ENCODE assay signal across 1 cellular context in genomic region chr9:16720386-16720785, GRCh38.
TF ChIP-seq lines count a peak whose summit lies in the region.

No MANE protein-coding gene starts in this region.

TF ChIP-seq in endothelial cell of umbilical vein, 7 proteins besides CTCF, POLR2A, EP300 and RAD21:
- TF ChIP-seq GATA2 (IDR thresholded peaks at IDR 0.05; ENCODE audit: insufficient read depth, insufficient read length, low read depth, low read length) (no peak), JUN (IDR thresholded peaks at IDR 0.05; ENCODE audit: borderline replicate concordance, insufficient read depth, insufficient read length, low read depth) (peak; percentile 53), EZH2 (IDR thresholded peaks at IDR 0.05; ENCODE audit: borderline replicate concordance, low read depth, low read length, severe bottlenecking) (no peak), MAX (IDR thresholded peaks at IDR 0.05; ENCODE audit: insufficient read depth, insufficient read length) (no peak), POLR2AphosphoS5 (IDR thresholded peaks at IDR 0.05; ENCODE audit: insufficient read depth, low read depth, low read length) (peak; percentile 21), FOS (IDR thresholded peaks at IDR 0.05; ENCODE audit: borderline replicate concordance, insufficient read depth, low read length) (peak; percentile 65), MYC (IDR thresholded peaks at IDR 0.05; ENCODE audit: low read depth, low read length) (no peak)
TF ChIP-seq in endothelial cell of umbilical vein: peak in this region for 3.
